1 cellular context compared by ENCODE assay signal in genomic region chr17:7443499-7444485, GRCh38.
TF ChIP-seq lines count a peak whose summit lies in the region.

No MANE protein-coding gene starts in this region.

TF ChIP-seq in endothelial cell of umbilical vein, 7 proteins besides CTCF, POLR2A, EP300 and RAD21:
- TF ChIP-seq FOS (IDR thresholded peaks at IDR 0.05; ENCODE audit: borderline replicate concordance, insufficient read depth, low read length) (peak; percentile 31), JUN (IDR thresholded peaks at IDR 0.05; ENCODE audit: borderline replicate concordance, insufficient read depth, insufficient read length, low read depth) (no peak)
